In genomic region chr17:20916383-20916782, GRCh38 we compare ENCODE assay signal across 2 cellular contexts.
TF ChIP-seq lines count a peak whose summit lies in the region.

No MANE protein-coding gene starts in this region.

TF ChIP-seq in IMR-90, 13 proteins besides CTCF, POLR2A, EP300 and RAD21:
- no peak for TF ChIP-seq USF2 (IDR thresholded peaks at IDR 0.05; ENCODE audit: low read depth, low read length)

TF ChIP-seq in SK-N-SH treated with all-trans-retinoic acid at 6 μM for 48 hours, 23 proteins besides CTCF, POLR2A, EP300 and RAD21:
- no peak for TF ChIP-seq TSHZ2 (CRISPR knock-in tag; IDR thresholded peaks at IDR 0.05)
- TF ChIP-seq CSDC2 (CRISPR knock-in tag; IDR thresholded peaks at IDR 0.05): no peak
